8 cellular contexts compared by ENCODE assay signal in the genomic region with DNA sequence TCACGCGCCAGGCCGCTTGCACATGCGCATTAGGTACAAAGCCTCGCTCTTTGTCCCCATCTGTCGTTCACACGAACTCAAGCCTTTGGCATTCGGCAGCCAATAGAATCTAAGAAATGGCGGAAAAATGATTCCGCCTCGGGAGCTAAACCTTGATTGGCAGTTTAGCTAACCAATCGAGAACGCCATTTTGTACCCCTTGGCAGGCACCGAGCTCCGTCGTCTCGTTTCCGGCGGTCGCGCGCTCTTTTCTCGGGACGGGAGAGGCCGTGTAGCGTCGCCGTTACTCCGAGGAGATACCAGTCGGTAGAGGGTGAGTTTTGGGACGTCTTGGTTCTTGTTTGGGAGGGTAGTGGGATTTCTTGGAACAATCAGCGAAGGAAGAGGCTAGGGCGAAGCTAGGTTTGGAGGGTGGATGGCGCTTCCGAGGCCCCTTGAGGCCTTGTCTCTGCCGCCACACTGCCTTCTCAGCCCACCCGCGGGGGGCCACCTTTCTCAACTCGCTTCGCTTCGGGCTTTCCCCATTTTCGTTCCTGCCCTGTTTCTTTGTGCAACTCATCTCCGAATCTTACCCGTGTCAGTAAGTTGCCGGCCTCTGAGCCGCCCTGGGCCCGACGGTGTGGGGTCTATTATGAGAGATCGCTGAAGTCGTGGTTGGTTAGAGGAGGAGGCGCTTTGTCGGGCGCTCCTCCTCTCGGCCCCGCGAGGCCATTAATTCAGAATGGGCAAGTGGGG. TPM values are rescaled to one million over a fixed set of nuclear protein-coding genes. Genes with fewer than 3 reads are reported as not detected.
A peak's percentile ranks its signal among the peaks of the same experiment; 100 is the strongest.
DNase-seq lines count a peak whose midpoint lies in the region; ATAC-seq, FAIRE-seq and TF ChIP-seq lines count a peak whose summit lies in the region.

A gene with protein sequence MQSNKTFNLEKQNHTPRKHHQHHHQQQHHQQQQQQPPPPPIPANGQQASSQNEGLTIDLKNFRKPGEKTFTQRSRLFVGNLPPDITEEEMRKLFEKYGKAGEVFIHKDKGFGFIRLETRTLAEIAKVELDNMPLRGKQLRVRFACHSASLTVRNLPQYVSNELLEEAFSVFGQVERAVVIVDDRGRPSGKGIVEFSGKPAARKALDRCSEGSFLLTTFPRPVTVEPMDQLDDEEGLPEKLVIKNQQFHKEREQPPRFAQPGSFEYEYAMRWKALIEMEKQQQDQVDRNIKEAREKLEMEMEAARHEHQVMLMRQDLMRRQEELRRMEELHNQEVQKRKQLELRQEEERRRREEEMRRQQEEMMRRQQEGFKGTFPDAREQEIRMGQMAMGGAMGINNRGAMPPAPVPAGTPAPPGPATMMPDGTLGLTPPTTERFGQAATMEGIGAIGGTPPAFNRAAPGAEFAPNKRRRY (plus strand): TSS at position 227 of the 735 bp plus-strand sequence. CDS start 7,003 bp downstream, outside the sequence.

- intact Hi-C loops in T-helper 2 cell treated with Interferon-gamma antibody and Interleukin-4, amounts not matched to agents 100 ng/mL and 5 ng/mL, for 36 hours (cut with micrococcal nuclease), result loop anchor here (1.0 to 5.0 kb wide), 7 partner anchors 29 to 249 kb away; partner anchors contain the start of genes FOXO4, IL2RG, TAF1 and ZMYM3
- intact Hi-C loops in psoas muscle (cut with DNase I), result no loop called here

- ATAC-seq in GM18498 (IDR thresholded peaks at IDR 0.05; ENCODE audit: unreplicated experiment) (peak; percentile 93), HG02938 (IDR thresholded peaks at IDR 0.05; ENCODE audit: unreplicated experiment) (peak; percentile 67), psoas muscle (peak; percentile 93 to 97 (median 95))

- no peak for FAIRE-seq in urothelium cell line (lab: Jason Lieb, UNC)

- H3K4me1 ChIP-seq in right atrium auricular region (peaks cover 0 to 16% of the 10 kb centered on the region in 2 donors), psoas muscle (peaks cover 20% of the 10 kb centered on the region)

- DNase-seq in NCI-H187 treated with DMSO at 0.1 percent for 48 hours (lab: John Stamatoyannopoulos, UW), result peak; percentile 85
- peak; percentile 37 to 95 (median 78) for DNase-seq in anterior cingulate cortex (lab: John Stamatoyannopoulos, UW)
- DNase-seq in right atrium auricular region (ENCODE audit: low spot score), result peak; percentile 87
- DNase-seq in psoas muscle, result peak; percentile 77 to 87
- peak; percentile 94 for DNase-seq in urothelium cell line (ENCODE audit: low spot score)

- 0 to 35% (median 0%) methylated on average over 51 to 56 of the region's 56 CpGs for WGBS in psoas muscle, 3 donors

- H3K27ac ChIP-seq in right atrium auricular region (peak within 1 kb of the TSS; percentile 87 to 92), psoas muscle (peak within 1 kb of the TSS; percentile 90)

- TF ChIP-seq CTCF in right atrium auricular region (IDR thresholded peaks at IDR 0.05) (no peak), psoas muscle (IDR thresholded peaks at IDR 0.05) (no peak)

- H3K27me3 ChIP-seq in right atrium auricular region, result no peaks in the 10 kb centered on the region
- H3K27me3 ChIP-seq in psoas muscle (ENCODE audit: insufficient read depth in 3 of 3, low read length in 2 of 3), result peaks cover 0 to 8% (median 0%) of the 10 kb centered on the region in 3 donors

- H3K36me3 ChIP-seq in right atrium auricular region, result no peaks in the 10 kb centered on the region
- no peaks in the 10 kb centered on the region for H3K36me3 ChIP-seq in psoas muscle (ENCODE audit: insufficient read depth in 1 of 2, low read depth in 1 of 2)

- peak within 1 kb of the TSS; percentile 58 to 61 for H3K4me3 ChIP-seq in right atrium auricular region
- peak within 1 kb of the TSS; percentile 75 for H3K4me3 ChIP-seq in psoas muscle

- H3K9me3 ChIP-seq in right atrium auricular region (peaks cover 0 to 4% of the 10 kb centered on the region in 2 donors), psoas muscle (no peaks in the 10 kb centered on the region)

RNA-seq across cellular contexts. Expression of the gene that starts here (rescaled TPM):
- total RNA-seq in T-helper 2 cell treated with Interferon-gamma antibody and Interleukin-4, amounts not matched to agents 100 ng/mL and 5 ng/mL, for 36 hours, result 510 and 529 TPM in 2 replicates
- total RNA-seq in right atrium auricular region, result 100 to 1,000 TPM; 110 to 120 TPM
- 100 to 1,000 TPM; 106 to 119 (median 110) TPM for total RNA-seq in psoas muscle
- polyA plus RNA-seq in psoas muscle, result 10 to 100 TPM; 57.9 to 97.7 (median 91.6) TPM

Comparison
In these comparisons a context has a peak if more than half of its experiments do, and no peak if none do; other contexts are left out.
1. Peak in every context shown above with its lines: DNase-seq, ATAC-seq, H3K4me3 ChIP-seq and H3K27ac ChIP-seq.